8 cellular contexts compared by ENCODE assay signal in the genomic region with DNA sequence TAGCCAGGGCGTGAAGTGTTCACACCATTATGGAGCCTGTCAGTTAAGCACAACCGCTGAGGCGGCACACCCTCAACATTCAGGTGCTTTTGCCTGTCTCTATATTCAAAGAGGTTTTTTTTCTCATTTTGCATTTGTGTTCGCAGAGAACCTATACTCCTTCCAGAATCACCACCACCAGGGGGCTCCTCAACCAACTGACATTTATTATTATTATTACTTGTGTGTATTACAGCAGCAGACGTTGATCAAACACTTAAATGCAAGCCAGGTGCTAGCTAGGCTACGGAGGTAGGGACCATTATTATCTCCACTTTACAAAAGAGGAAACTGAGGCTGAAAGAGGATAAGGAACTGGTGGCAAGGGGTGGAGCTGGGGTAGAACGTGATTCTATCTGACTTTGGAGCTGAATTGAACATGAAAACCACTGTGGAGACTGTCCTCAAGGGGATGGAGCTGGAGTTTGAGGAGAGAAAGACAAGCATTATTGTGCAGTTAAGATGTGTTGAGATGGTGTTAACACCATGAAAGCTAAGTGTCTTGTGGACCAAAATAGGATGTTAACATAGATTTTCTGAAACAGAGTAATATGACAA.
DNase-seq lines count a peak whose midpoint lies in the region; ATAC-seq and TF ChIP-seq lines count a peak whose summit lies in the region.

No MANE protein-coding gene starts in this region.

- H3K4me3 ChIP-seq in endodermal cell (ENCODE audit: low read length): no peak overlapping the region

- no peaks in the 10 kb centered on the region for H3K27me3 Mint-ChIP-seq in activated CD4-positive, alpha-beta T cell treated with anti-CD3 and anti-CD28 coated beads for 36 hours
- H3K27me3 Mint-ChIP-seq in endodermal cell (ENCODE audit: insufficient read depth): peaks cover 11% of the 10 kb centered on the region

- H3K27me3 ChIP-seq in endodermal cell (ENCODE audit: control insufficient read depth, insufficient read depth, low read length, poor library complexity, severe bottlenecking): peaks cover 23% of the 10 kb centered on the region

- WGBS in endodermal cell (ENCODE audit: insufficient coverage in 1 of 2, insufficient read length in 1 of 2), 2 experiments: 70 to 80% methylated on average over 4 to 7 of the region's 7 CpGs

- H3K9ac ChIP-seq in endodermal cell (ENCODE audit: extremely low read depth, low read length, poor library complexity, severe bottlenecking): no peak overlapping the region

- intact Hi-C loops in activated CD4-positive, alpha-beta T cell treated with anti-CD3 and anti-CD28 coated beads for 36 hours (cut with DNase I, micrococcal nuclease): loop anchor here in 1 of 2 experiments (10.0 kb wide), 1 partner anchor 515 kb away; no protein-coding TSS in a partner anchor

- TF ChIP-seq CTCF in endodermal cell (conservative IDR thresholded peaks at IDR 0.05): peak; percentile 82

- DNase-seq in activated CD4-positive, alpha-beta T cell treated with anti-CD3 and anti-CD28 coated beads for 36 hours: peak; percentile 29
- DNase-seq in activated CD4-positive, alpha-beta T cell treated with anti-CD3 and anti-CD28 coated beads, Interleukin-2, amount 50 U/mL, for 4 hours: no peak
- DNase-seq in NCI-H69 (lab: John Stamatoyannopoulos, UW) (peak; percentile 35), endodermal cell (peak; percentile 80), pulmonary artery endothelial cell (ENCODE audit: low read depth, low spot score) (peak; percentile 8), SW480 (ENCODE audit: low spot score) (no peak), SKM-1 (lab: John Stamatoyannopoulos, UW; ENCODE audit: unreplicated experiment) (no peak)

- H3K9me3 Mint-ChIP-seq in activated CD4-positive, alpha-beta T cell treated with anti-CD3 and anti-CD28 coated beads for 36 hours (ENCODE audit: low read depth): no peaks in the 10 kb centered on the region
- no peaks in the 10 kb centered on the region for H3K9me3 Mint-ChIP-seq in endodermal cell

- H3K4me3 Mint-ChIP-seq in activated CD4-positive, alpha-beta T cell treated with anti-CD3 and anti-CD28 coated beads for 36 hours: no peak overlapping the region
- H3K4me3 Mint-ChIP-seq in endodermal cell: no peak overlapping the region

- no peak overlapping the region for H3K27ac Mint-ChIP-seq in activated CD4-positive, alpha-beta T cell treated with anti-CD3 and anti-CD28 coated beads for 36 hours
- no peak overlapping the region for H3K27ac Mint-ChIP-seq in endodermal cell

- CTCF ChIA-PET in activated CD4-positive, alpha-beta T cell treated with anti-CD3 and anti-CD28 coated beads for 36 hours (lab: Charles Lee): interaction anchor here (0.6 to 1.9 kb wide), 6 partner anchors 8 to 724 kb away, joined by 3 to 6 read pairs (median 4); no protein-coding TSS in a partner anchor

- H3K36me3 Mint-ChIP-seq in activated CD4-positive, alpha-beta T cell treated with anti-CD3 and anti-CD28 coated beads for 36 hours (ENCODE audit: low read depth): no peaks in the 10 kb centered on the region
- H3K36me3 Mint-ChIP-seq in endodermal cell (ENCODE audit: low read depth): no peaks in the 10 kb centered on the region

- H3K36me3 ChIP-seq in endodermal cell (ENCODE audit: control insufficient read depth, insufficient read depth, low read length): no peaks in the 10 kb centered on the region

- no peak overlapping the region for H3K27ac ChIP-seq in endodermal cell (ENCODE audit: low read depth, low read length)

- POLR2A ChIA-PET in activated CD4-positive, alpha-beta T cell treated with anti-CD3 and anti-CD28 coated beads for 36 hours (lab: Charles Lee): no interaction called here

- H3K4me1 ChIP-seq in endodermal cell (ENCODE audit: control insufficient read depth, insufficient read depth, low read length): no peaks in the 10 kb centered on the region

- H3K9me3 ChIP-seq in endodermal cell (ENCODE audit: control insufficient read depth, low read length): no peaks in the 10 kb centered on the region

- no peaks in the 10 kb centered on the region for H3K4me1 Mint-ChIP-seq in activated CD4-positive, alpha-beta T cell treated with anti-CD3 and anti-CD28 coated beads for 36 hours
- H3K4me1 Mint-ChIP-seq in endodermal cell: peaks cover 7% of the 10 kb centered on the region

- ATAC-seq in activated CD4-positive, alpha-beta T cell treated with anti-CD3 and anti-CD28 coated beads for 36 hours: no peak
- ATAC-seq in HG03442 (IDR thresholded peaks at IDR 0.05; ENCODE audit: unreplicated experiment): no peak

Comparison
In these comparisons a context has a peak if more than half of its experiments do, and no peak if none do; other contexts are left out.
1. DNase-seq: peak in activated CD4-positive, alpha-beta T cell treated with anti-CD3 and anti-CD28 coated beads for 36 hours (single experiment), NCI-H69 (single experiment), endodermal cell (single experiment) and pulmonary artery endothelial cell (single experiment); none in activated CD4-positive, alpha-beta T cell treated with anti-CD3 and anti-CD28 coated beads, Interleukin-2, amount 50 U/mL, for 4 hours (0 of 2), SW480 (single experiment) and SKM-1 (single experiment).